ENCODE assay signal across 1 cellular context in the genomic region with DNA sequence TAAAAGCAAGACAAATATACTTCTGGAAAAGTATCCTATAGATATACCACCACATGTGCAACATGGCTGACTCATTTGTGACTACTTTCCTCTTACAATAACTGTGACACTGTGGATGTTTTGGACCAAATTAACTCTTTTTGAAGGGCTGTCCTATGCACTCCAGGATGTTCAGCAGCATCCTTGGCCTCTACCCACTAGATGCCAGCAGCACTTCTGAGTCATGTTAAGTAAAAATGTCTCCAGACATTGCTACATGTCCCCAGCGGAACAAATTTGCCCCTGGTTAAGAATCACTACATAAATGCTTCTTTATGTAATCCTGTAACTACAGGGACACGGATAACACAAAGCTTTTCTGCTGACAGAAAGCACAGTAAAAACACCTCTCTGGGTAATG.
TF ChIP-seq lines count a peak whose summit lies in the region.

No MANE protein-coding gene starts in this region.

TF ChIP-seq in H1, 55 proteins besides CTCF, POLR2A, EP300 and RAD21:
- TF ChIP-seq TAF1 (IDR thresholded peaks at IDR 0.05; ENCODE audit: low read depth, low read length) (no peak), CEBPB (IDR thresholded peaks at IDR 0.05; ENCODE audit: low read depth, low read length) (no peak), POLR2AphosphoS5 (IDR thresholded peaks at IDR 0.05; ENCODE audit: low read depth, low read length) (no peak), HDAC2 (IDR thresholded peaks at IDR 0.05; ENCODE audit: borderline replicate concordance in 1 of 2, low read depth in 2 of 2, low read length in 2 of 2) (no peak)
- TF ChIP-seq, protein P1, sequence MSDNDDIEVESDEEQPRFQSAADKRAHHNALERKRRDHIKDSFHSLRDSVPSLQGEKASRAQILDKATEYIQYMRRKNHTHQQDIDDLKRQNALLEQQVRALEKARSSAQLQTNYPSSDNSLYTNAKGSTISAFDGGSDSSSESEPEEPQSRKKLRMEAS (IDR thresholded peaks at IDR 0.05): no peak
